ENCODE assay signal across 1 cellular context in the genomic region with DNA sequence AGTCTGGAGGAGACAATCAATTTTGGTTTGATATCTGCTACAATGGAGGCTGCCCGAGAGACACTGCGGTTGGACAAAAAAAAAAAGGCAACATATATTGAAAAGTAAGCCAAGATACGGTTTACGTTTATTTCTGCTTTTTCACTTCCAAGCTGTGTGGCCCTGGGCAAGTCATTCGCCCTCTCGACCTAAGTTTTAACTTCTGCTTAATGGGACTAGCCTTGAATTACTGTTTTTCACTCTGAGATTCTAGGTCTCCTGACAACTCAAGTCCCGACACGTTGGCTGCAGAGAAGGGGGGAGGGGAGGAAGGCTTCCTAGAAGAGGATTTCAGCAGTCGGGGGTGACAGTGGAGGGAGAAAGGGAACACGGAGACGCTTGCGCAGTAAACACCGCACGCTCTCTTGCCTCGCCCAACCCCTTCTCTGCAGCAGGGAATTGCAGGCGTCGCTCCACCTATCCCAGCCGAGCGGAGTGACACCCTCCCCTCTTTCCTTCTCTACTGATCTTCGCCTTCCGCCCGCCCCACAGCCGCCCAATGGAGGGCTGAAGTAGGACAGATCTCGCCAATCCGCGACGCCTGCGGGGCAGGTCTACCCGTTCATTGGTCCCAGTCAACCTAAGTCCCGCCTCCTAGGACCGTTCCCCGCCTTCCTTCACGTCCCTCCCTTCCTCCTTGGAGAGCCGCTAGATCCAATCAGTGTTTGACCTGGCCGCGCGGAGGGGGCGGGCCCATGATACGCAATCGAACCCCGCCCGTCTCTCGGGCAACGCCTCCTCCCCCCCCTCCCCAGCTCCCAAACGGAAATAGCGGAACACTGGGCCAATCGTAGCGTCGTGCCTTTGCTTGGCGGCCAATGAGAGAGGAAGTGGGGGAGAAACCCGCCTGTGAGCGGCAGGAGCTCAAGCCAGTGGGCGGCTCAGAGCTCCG.
TF ChIP-seq lines count a peak whose summit lies in the region.

No MANE protein-coding gene starts in this region.

TF ChIP-seq in HepG2, 621 proteins besides CTCF, POLR2A, EP300 and RAD21 (continues in another document):
- TF ChIP-seq HOXD1 (CRISPR knock-in tag; IDR thresholded peaks at IDR 0.05) (no peak), ZNF44 (CRISPR knock-in tag; IDR thresholded peaks at IDR 0.05) (no peak; the same call in 1 of the 2 replicates), KDM3A (CRISPR knock-in tag; IDR thresholded peaks at IDR 0.05; ENCODE audit: low read depth) (0 out of 2 replicates have a peak, but pooled peaks have one; percentile 37), RFX5 (IDR thresholded peaks at IDR 0.05; ENCODE audit: low read depth, low read length) (peak; percentile 75), TEF (CRISPR knock-in tag; IDR thresholded peaks at IDR 0.05) (no peak), ZNF292 (CRISPR knock-in tag; IDR thresholded peaks at IDR 0.05; ENCODE audit: borderline replicate concordance, low read depth) (0 out of 2 replicates have a peak, but pooled peaks have one; percentile 39), ZNF605 (CRISPR knock-in tag; IDR thresholded peaks at IDR 0.05) (peak; percentile 70), PHF21A (CRISPR knock-in tag; IDR thresholded peaks at IDR 0.05) (peak; percentile 73; the same call in 1 of the 2 replicates), TGIF2 (CRISPR knock-in tag; IDR thresholded peaks at IDR 0.05) (no peak), HDAC1 (CRISPR knock-in tag; IDR thresholded peaks at IDR 0.05) (peak; percentile 64; the same call in 1 of the 2 replicates), ZNF414 (CRISPR knock-in tag; IDR thresholded peaks at IDR 0.05) (peak; percentile 45; the same call in 1 of the 2 replicates), KDM5A (IDR thresholded peaks at IDR 0.05; ENCODE audit: borderline replicate concordance, low read length) (peak; percentile 62; the same call in 1 of the 2 replicates), TFDP2 (CRISPR knock-in tag; IDR thresholded peaks at IDR 0.05) (peak; percentile 60), ZNF333 (CRISPR knock-in tag; IDR thresholded peaks at IDR 0.05; ENCODE audit: borderline replicate concordance) (0 out of 2 replicates have a peak, but pooled peaks have one; percentile 40), ZNF878 (CRISPR knock-in tag; IDR thresholded peaks at IDR 0.05) (0 out of 2 replicates have a peak, but pooled peaks have one; percentile 68), CREM (IDR thresholded peaks at IDR 0.05) (peak; percentile 85), CREM (CRISPR knock-in tag; IDR thresholded peaks at IDR 0.05) (no peak), ZNF784 (CRISPR knock-in tag; IDR thresholded peaks at IDR 0.05; ENCODE audit: borderline replicate concordance) (0 out of 2 replicates have a peak, but pooled peaks have one; percentile 61), NFYC (CRISPR knock-in tag; IDR thresholded peaks at IDR 0.05) (peak; percentile 97), ZNF335 (CRISPR knock-in tag; IDR thresholded peaks at IDR 0.05) (no peak), RBFOX2 (IDR thresholded peaks at IDR 0.05; ENCODE audit: low read depth, low read length) (peak; percentile 56), NCOR1 (IDR thresholded peaks at IDR 0.05; ENCODE audit: borderline replicate concordance, low read length) (peak; percentile 40; the same call in 1 of the 2 replicates), KDM2A (CRISPR knock-in tag; IDR thresholded peaks at IDR 0.05; ENCODE audit: borderline replicate concordance, low read depth) (0 out of 2 replicates have a peak, but pooled peaks have one; percentile 63), ZNF788 (CRISPR knock-in tag; IDR thresholded peaks at IDR 0.05; ENCODE audit: borderline replicate concordance) (peak; percentile 31; the same call in 1 of the 2 replicates), KLF11 (CRISPR knock-in tag; IDR thresholded peaks at IDR 0.05) (0 out of 2 replicates have a peak, but pooled peaks have one; percentile 13), TEAD3 (CRISPR knock-in tag; optimal IDR thresholded peaks at IDR 0.05; ENCODE audit: borderline replicate concordance) (peak; percentile 52), ZNF687 (CRISPR knock-in tag; IDR thresholded peaks at IDR 0.05) (peak; percentile 58; the same call in 1 of the 2 replicates), THAP9 (CRISPR knock-in tag; IDR thresholded peaks at IDR 0.05; ENCODE audit: borderline replicate concordance) (peak; percentile 80; the same call in 1 of the 2 replicates), FOXK1 (CRISPR knock-in tag; IDR thresholded peaks at IDR 0.05; ENCODE audit: borderline replicate concordance, low read depth) (peak; percentile 49; the same call in 1 of the 2 replicates), PRDM10 (CRISPR knock-in tag; IDR thresholded peaks at IDR 0.05; ENCODE audit: low read depth) (peak; percentile 88), ZNF614 (CRISPR knock-in tag; IDR thresholded peaks at IDR 0.05; ENCODE audit: borderline replicate concordance) (peak; percentile 51; the same call in 1 of the 2 replicates), TAF1 (CRISPR knock-in tag; IDR thresholded peaks at IDR 0.05) (peak; percentile 49; the same call in 1 of the 2 replicates), ZNF574 (CRISPR knock-in tag; IDR thresholded peaks at IDR 0.05) (0 out of 2 replicates have a peak, but pooled peaks have one; percentile 14), ZNF180 (CRISPR knock-in tag; IDR thresholded peaks at IDR 0.05; ENCODE audit: borderline replicate concordance, low read depth) (no peak), NFYB (CRISPR knock-in tag; IDR thresholded peaks at IDR 0.05) (peak; percentile 98), ZFP82 (CRISPR knock-in tag; IDR thresholded peaks at IDR 0.05; ENCODE audit: borderline replicate concordance) (peak; percentile 88; the same call in 1 of the 2 replicates), KAT8 (CRISPR knock-in tag; IDR thresholded peaks at IDR 0.05) (peak; percentile 69), TBL1XR1 (IDR thresholded peaks at IDR 0.05; ENCODE audit: borderline replicate concordance, low read length, partially characterized antibody) (no peak)
